Comparison of ENCODE assay signal across 20 cellular contexts in the genomic region with DNA sequence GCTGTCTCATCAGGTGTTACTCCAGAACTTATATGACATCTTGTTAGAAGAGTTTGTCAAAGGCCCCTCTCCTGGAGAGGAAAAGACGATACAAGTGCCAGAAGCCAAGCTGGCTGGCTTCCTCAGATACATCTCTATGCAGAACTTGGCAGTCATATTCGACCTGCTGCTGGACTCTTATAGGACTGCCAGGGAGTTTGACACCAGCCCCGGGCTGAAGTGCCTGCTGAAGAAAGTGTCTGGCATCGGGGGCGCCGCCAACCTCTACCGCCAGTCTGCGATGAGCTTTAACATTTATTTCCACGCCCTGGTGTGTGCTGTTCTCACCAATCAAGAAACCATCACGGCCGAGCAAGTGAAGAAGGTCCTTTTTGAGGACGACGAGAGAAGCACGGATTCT. TPM values are rescaled to one million over a fixed set of nuclear protein-coding genes. Genes with fewer than 3 reads are reported as not detected.
DNase-seq lines count a peak whose midpoint lies in the region; ATAC-seq, FAIRE-seq and TF ChIP-seq lines count a peak whose summit lies in the region.
"Had no signal": no experiment of that assay in that cellular context is flagged by ENCODE, and none has a peak within 500 bp of the region (broad histone marks: within the 10 kb centered on the region; RNA-seq: fewer than 3 reads in every experiment).

No MANE protein-coding gene starts in this region.

- no peak overlapping the region for H3K27ac ChIP-seq in heart left ventricle
- H3K27ac ChIP-seq in neural progenitor cell, result no peak overlapping the region
- no peak overlapping the region for H3K27ac ChIP-seq in small intestine (ENCODE audit: low read depth in 1 of 2, low read length in 1 of 2)
- H3K27ac ChIP-seq: A549, C4-2B had no signal

- H3K27me3 ChIP-seq in heart left ventricle, result no peaks in the 10 kb centered on the region
- no peaks in the 10 kb centered on the region for H3K27me3 ChIP-seq in neural progenitor cell
- no peaks in the 10 kb centered on the region for H3K27me3 ChIP-seq in small intestine (ENCODE audit: control insufficient read depth in 2 of 2, insufficient read depth in 2 of 2, low read length in 2 of 2)
- H3K27me3 ChIP-seq: BE2C had no signal

- H3K4me3 ChIP-seq in heart left ventricle (no peak overlapping the region), neural progenitor cell (no peak overlapping the region), small intestine (ENCODE audit: low read depth in 1 of 2, low read length in 2 of 2) (no peak overlapping the region)
- H3K4me3 ChIP-seq: A549 had no signal

- H3K4me1 Mint-ChIP-seq in neural progenitor cell (no peaks in the 10 kb centered on the region), immature natural killer cell (no peaks in the 10 kb centered on the region)
- H3K4me1 Mint-ChIP-seq: CD4-positive, alpha-beta memory T cell had no signal

- H2AFZ ChIP-seq in neural progenitor cell (replicated peaks), result no peak overlapping the region

- peaks cover 4% of the 10 kb centered on the region for H3F3A ChIP-seq in neural progenitor cell (ENCODE audit: low read depth)

- H3K9me3 Mint-ChIP-seq in neural progenitor cell (no peaks in the 10 kb centered on the region), immature natural killer cell (no peaks in the 10 kb centered on the region)
- H3K9me3 Mint-ChIP-seq: CD4-positive, alpha-beta memory T cell had no signal

- H3K36me3 ChIP-seq in heart left ventricle, result peaks cover 0 to 5% (median 0%) of the 10 kb centered on the region in 9 donors
- no peaks in the 10 kb centered on the region for H3K36me3 ChIP-seq in neural progenitor cell
- no peaks in the 10 kb centered on the region for H3K36me3 ChIP-seq in small intestine (ENCODE audit: control insufficient read depth in 2 of 2, insufficient read depth in 2 of 2, low read length in 2 of 2)
- H3K36me3 ChIP-seq: BE2C had no signal

- TF ChIP-seq POLR2A in heart left ventricle (IDR thresholded peaks at IDR 0.05) (no peak), H54 (IDR thresholded peaks at IDR 0.05; ENCODE audit: low read depth, low read length) (no peak)

- 63 to 67% (median 66%) methylated on average over 14 of the region's 14 CpGs for WGBS in heart left ventricle, 4 donors
- 90 to 93% (median 93%) methylated on average over 14 of the region's 14 CpGs for WGBS in small intestine, 3 donors

- intact Hi-C loops in heart left ventricle (cut with DNase I), result no loop called here

- H3K4me1 ChIP-seq in heart left ventricle, result no peaks in the 10 kb centered on the region
- peaks cover 4% of the 10 kb centered on the region for H3K4me1 ChIP-seq in neural progenitor cell
- no peaks in the 10 kb centered on the region for H3K4me1 ChIP-seq in small intestine (ENCODE audit: control insufficient read depth in 2 of 2, insufficient read depth in 1 of 2, low read depth in 1 of 2, low read length in 1 of 2)
- H3K4me1 ChIP-seq: A549, BE2C had no signal

- TF ChIP-seq CTCF in heart left ventricle (IDR thresholded peaks at IDR 0.05), result no peak
- no peak for TF ChIP-seq CTCF in neural progenitor cell (IDR thresholded peaks at IDR 0.05)

- no peaks in the 10 kb centered on the region for H3K27me3 Mint-ChIP-seq in neural progenitor cell (ENCODE audit: insufficient read depth, low read depth)
- H3K27me3 Mint-ChIP-seq in immature natural killer cell (ENCODE audit: low read depth in 3 of 3), result peaks cover 2 to 5% (median 4%) of the 10 kb centered on the region in 3 donors

- peak overlapping the region; percentile 1 for H3K27ac Mint-ChIP-seq in neural progenitor cell
- H3K27ac Mint-ChIP-seq in immature natural killer cell, result no peak overlapping the region
- H3K27ac Mint-ChIP-seq: HFFc6 had no signal

- H3K79me2 ChIP-seq in neural progenitor cell (ENCODE audit: low read depth), result no peaks in the 10 kb centered on the region

- peak; percentile 67 to 94 (median 85) for ATAC-seq in heart left ventricle
- ATAC-seq: A549 had no signal

- peak; percentile 76 for DNase-seq in G401 (ENCODE audit: low spot score)
- DNase-seq in NCI-H446 treated with DMSO at 0.1 percent for 48 hours (lab: John Stamatoyannopoulos, UW), result peak; percentile 16
- peak in 3 of 5 donors; percentile 34 to 66 (median 66) for DNase-seq in heart left ventricle
- DNase-seq in neural progenitor cell (ENCODE audit: low spot score), result no peak
- no peak for DNase-seq in immature natural killer cell
- no peak for DNase-seq in small intestine
- no peak for DNase-seq in H54 (ENCODE audit: insufficient read length, low spot score)
- DNase-seq: BE2C; CD4-positive, alpha-beta memory T cell; DMS79; GOT3; HCEC 1CT; HFFc6; IMR-90 had no signal

- no peak overlapping the region for H3K4me3 Mint-ChIP-seq in neural progenitor cell
- no peak overlapping the region for H3K4me3 Mint-ChIP-seq in immature natural killer cell
- H3K4me3 Mint-ChIP-seq: CD4-positive, alpha-beta memory T cell; HFFc6 had no signal

- no peaks in the 10 kb centered on the region for H4K20me1 ChIP-seq in neural progenitor cell (ENCODE audit: low read depth)

- in situ Hi-C loops in G401 (cut with HindIII; ENCODE audit: low sequenced_read_pairs), result no loop called here

- no peak overlapping the region for H3K9ac ChIP-seq in neural progenitor cell

- no peaks in the 10 kb centered on the region for H3K36me3 Mint-ChIP-seq in neural progenitor cell
- no peaks in the 10 kb centered on the region for H3K36me3 Mint-ChIP-seq in immature natural killer cell
- H3K36me3 Mint-ChIP-seq: CD4-positive, alpha-beta memory T cell had no signal

- FAIRE-seq in small intestine (lab: Jason Lieb, UNC) (no peak), H54 (lab: Jason Lieb, UNC) (no peak)
- FAIRE-seq: A549, G401.6, GM12891 had no signal

- no peak overlapping the region for H3K4me2 ChIP-seq in neural progenitor cell
- H3K4me2 ChIP-seq: A549 had no signal

- H3K9me3 ChIP-seq in heart left ventricle (no peaks in the 10 kb centered on the region), neural progenitor cell (ENCODE audit: low read depth) (no peaks in the 10 kb centered on the region), small intestine (ENCODE audit: control insufficient read depth, low read depth) (no peaks in the 10 kb centered on the region)
- H3K9me3 ChIP-seq: A549, BE2C had no signal

RNA-seq across cellular contexts. Expression of a gene that starts 43.7 kb away (rescaled TPM):
- total RNA-seq in G401 (2014; rRNA removed; shearing (Covaris generic)), result not detected in 2 replicates
- not detected for total RNA-seq in heart left ventricle
- polyA plus RNA-seq in heart left ventricle, result not detected
- total RNA-seq in neural progenitor cell (ENCODE audit: low replicate concordance), result not detected in 2 replicates
- not detected for polyA plus RNA-seq in immature natural killer cell
- polyA plus RNA-seq in small intestine, result 1 to 10 TPM in 1 of 3 donors, not detected in 2; 2.3 TPM
- total RNA-seq: CD4-positive, alpha-beta memory T cell; HFFc6; HT-29; IMR-90 had no signal
- polyA plus RNA-seq: A549; AG04450; CD4-positive, alpha-beta memory T cell; IMR-90 had no signal

Comparison
In these comparisons a context has a peak if more than half of its experiments do, and no peak if none do; other contexts are left out.
1. DNase-seq: peak in G401 (single experiment), NCI-H446 treated with DMSO at 0.1 percent for 48 hours (single experiment) and heart left ventricle (3 of 5); none in neural progenitor cell (single experiment), immature natural killer cell (0 of 3), small intestine (single experiment) and H54 (single experiment).